ENCODE assay signal across 23 cellular contexts in genomic region chr21:26555554-26555953, GRCh38. TPM values are rescaled to one million over a fixed set of nuclear protein-coding genes. Genes with fewer than 3 reads are reported as not detected.
"Had no signal": no experiment of that assay in that cellular context is flagged by ENCODE, and none has a peak within 500 bp of the region (broad histone marks: within the 10 kb centered on the region; RNA-seq: fewer than 3 reads in every experiment).

No MANE protein-coding gene starts in this region.

- H3K27ac Mint-ChIP-seq: effector memory CD8-positive, alpha-beta T cell; mesothelial cell of epicardium; naive thymus-derived CD8-positive, alpha-beta T cell; stimulated activated naive B cell treated with anti-CD40 and anti-IgM and Interleukin-4, amounts not matched to agents 10 μg/mL and 1 μg/mL and 100 μg/mL, for 72 hours; stimulated activated naive CD8-positive, alpha-beta T cell treated with anti-CD3 and anti-CD28 coated beads, Interleukin-15, Interleukin-2, amounts not matched to agents 100 ng/mL and 50 ng/mL, for 24 hours had no signal

- DNase-seq: cortex of kidney; effector memory CD8-positive, alpha-beta T cell; erythroblast; esophagus squamous epithelium; foreskin melanocyte; mesenchymal stem cell; mucosa of descending colon; naive thymus-derived CD8-positive, alpha-beta T cell; occipital lobe; ovary; posterior cingulate gyrus; psoas muscle; right cardiac atrium; sigmoid colon; spleen; stimulated activated naive B cell treated with anti-CD40 and anti-IgM and Interleukin-4, amounts not matched to agents 10 μg/mL and 1 μg/mL and 100 μg/mL, for 72 hours; transverse colon; upper lobe of right lung; uterus had no signal

- H3K27me3 Mint-ChIP-seq: effector memory CD8-positive, alpha-beta T cell; stimulated activated naive B cell treated with anti-CD40 and anti-IgM and Interleukin-4, amounts not matched to agents 10 μg/mL and 1 μg/mL and 100 μg/mL, for 72 hours; stimulated activated naive CD8-positive, alpha-beta T cell treated with anti-CD3 and anti-CD28 coated beads, Interleukin-15, Interleukin-2, amounts not matched to agents 100 ng/mL and 50 ng/mL, for 24 hours had no signal

- H3K27ac ChIP-seq: esophagus squamous epithelium, ovary, psoas muscle, sigmoid colon, skin epidermis, spleen, suprapubic skin, transverse colon, upper lobe of right lung, uterus had no signal

- H3K9me3 Mint-ChIP-seq: naive thymus-derived CD8-positive, alpha-beta T cell; stimulated activated naive B cell treated with anti-CD40 and anti-IgM and Interleukin-4, amounts not matched to agents 10 μg/mL and 1 μg/mL and 100 μg/mL, for 72 hours; stimulated activated naive CD8-positive, alpha-beta T cell treated with anti-CD3 and anti-CD28 coated beads, Interleukin-15, Interleukin-2, amounts not matched to agents 100 ng/mL and 50 ng/mL, for 24 hours had no signal

- H3K4me3 Mint-ChIP-seq: effector memory CD8-positive, alpha-beta T cell; mesothelial cell of epicardium; naive thymus-derived CD8-positive, alpha-beta T cell; stimulated activated naive B cell treated with anti-CD40 and anti-IgM and Interleukin-4, amounts not matched to agents 10 μg/mL and 1 μg/mL and 100 μg/mL, for 72 hours; stimulated activated naive CD8-positive, alpha-beta T cell treated with anti-CD3 and anti-CD28 coated beads, Interleukin-15, Interleukin-2, amounts not matched to agents 100 ng/mL and 50 ng/mL, for 24 hours had no signal

- H3K36me3 Mint-ChIP-seq: naive thymus-derived CD8-positive, alpha-beta T cell; stimulated activated naive B cell treated with anti-CD40 and anti-IgM and Interleukin-4, amounts not matched to agents 10 μg/mL and 1 μg/mL and 100 μg/mL, for 72 hours had no signal

- H3K4me1 Mint-ChIP-seq: naive thymus-derived CD8-positive, alpha-beta T cell; stimulated activated naive B cell treated with anti-CD40 and anti-IgM and Interleukin-4, amounts not matched to agents 10 μg/mL and 1 μg/mL and 100 μg/mL, for 72 hours had no signal

RNA-seq across cellular contexts. Expression of gene CYYR1, which starts 17.5 kb away (rescaled TPM):
- total RNA-seq: naive thymus-derived CD8-positive, alpha-beta T cell had no signal
- polyA plus RNA-seq: naive thymus-derived CD8-positive, alpha-beta T cell had no signal
